ENCODE assay signal across 10 cellular contexts in the genomic region with DNA sequence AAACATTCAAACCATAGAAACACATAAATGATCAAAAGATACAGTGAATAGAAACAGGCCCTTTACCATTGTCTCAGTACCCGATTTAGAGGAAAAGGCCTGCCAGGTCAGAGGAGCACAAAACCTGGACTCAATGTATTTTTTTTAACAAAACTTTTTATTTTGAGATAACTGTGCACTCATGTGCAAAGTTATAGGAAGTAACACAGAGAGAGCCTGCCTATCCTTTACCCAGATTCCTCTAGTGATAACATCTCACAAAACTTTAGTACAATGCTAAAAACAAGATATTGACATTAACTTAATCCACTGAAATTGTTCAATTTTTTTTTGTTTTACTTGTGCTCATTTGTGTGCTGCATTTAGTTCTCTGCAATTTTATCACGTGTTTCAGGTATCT. TPM values are rescaled to one million over a fixed set of nuclear protein-coding genes. Genes with fewer than 3 reads are reported as not detected.
DNase-seq lines count a peak whose midpoint lies in the region; ATAC-seq lines count a peak whose summit lies in the region.
"Had no signal": no experiment of that assay in that cellular context is flagged by ENCODE, and none has a peak within 500 bp of the region (broad histone marks: within the 10 kb centered on the region; RNA-seq: fewer than 3 reads in every experiment).

No MANE protein-coding gene starts in this region.

- no peaks in the 10 kb centered on the region for H3K79me1 ChIP-seq in neuronal stem cell (ENCODE audit: low read depth, low read length)

- DNase-seq in activated CD4-positive, alpha-beta memory T cell treated with anti-CD3 and anti-CD28 coated beads for 36 hours: no peak
- DNase-seq in NK-92 treated with Interleukin-12 subunit alpha and Interleukin-12 subunit beta, amount 100 ng/mL, for 24 hours (lab: John Stamatoyannopoulos, UW): no peak
- DNase-seq in NCI-H226 (no peak), NCI-H1105 treated with DMSO at 0.1 percent for 48 hours (lab: John Stamatoyannopoulos, UW) (no peak), neuronal stem cell (ENCODE audit: low spot score) (no peak)
- DNase-seq: SHP77 had no signal

- no peak overlapping the region for H3K4me3 ChIP-seq in neuronal stem cell (ENCODE audit: low read length in 2 of 2)
- H3K4me3 ChIP-seq: skin epidermis had no signal

- intact Hi-C loops in activated CD4-positive, alpha-beta memory T cell treated with anti-CD3 and anti-CD28 coated beads for 36 hours (cut with micrococcal nuclease): no loop called here

- no peak overlapping the region for H3K27ac ChIP-seq in neuronal stem cell (replicated peaks; ENCODE audit: low read length)

- H3K36me3 ChIP-seq in neuronal stem cell (replicated peaks in 1 of 2; ENCODE audit: control insufficient read depth in 2 of 2, insufficient read depth in 2 of 2, low read length in 2 of 2): no peaks in the 10 kb centered on the region

- peak overlapping the region; percentile 29 for H3K27ac Mint-ChIP-seq in activated CD4-positive, alpha-beta memory T cell treated with anti-CD3 and anti-CD28 coated beads for 36 hours

- no peak overlapping the region for H2AFZ ChIP-seq in neuronal stem cell (ENCODE audit: low read length)

- no peaks in the 10 kb centered on the region for H3K27me3 ChIP-seq in neuronal stem cell (ENCODE audit: control insufficient read depth in 3 of 3, insufficient read depth in 3 of 3, low read depth in 1 of 3, low read length in 3 of 3)

- no peak overlapping the region for H4K91ac ChIP-seq in neuronal stem cell (ENCODE audit: low read depth, low read length, poor library complexity)

- no peak overlapping the region for H2BK5ac ChIP-seq in neuronal stem cell (ENCODE audit: low read length)

- no peaks in the 10 kb centered on the region for H3K27me3 Mint-ChIP-seq in activated CD4-positive, alpha-beta memory T cell treated with anti-CD3 and anti-CD28 coated beads for 36 hours

- no peaks in the 10 kb centered on the region for H3K4me1 ChIP-seq in neuronal stem cell (ENCODE audit: control insufficient read depth in 2 of 2, insufficient read depth in 1 of 2, low read depth in 1 of 2, low read length in 2 of 2)

- no peak overlapping the region for H2BK12ac ChIP-seq in neuronal stem cell (ENCODE audit: low read length)

- POLR2A ChIA-PET in activated CD4-positive, alpha-beta memory T cell treated with anti-CD3 and anti-CD28 coated beads for 36 hours (lab: Charles Lee): no interaction called here

- H4K8ac ChIP-seq in neuronal stem cell (ENCODE audit: low read depth, low read length): no peak overlapping the region

- no peaks in the 10 kb centered on the region for H3K36me3 Mint-ChIP-seq in activated CD4-positive, alpha-beta memory T cell treated with anti-CD3 and anti-CD28 coated beads for 36 hours

- H3K14ac ChIP-seq in neuronal stem cell (ENCODE audit: low read length): no peak overlapping the region

- H2BK120ac ChIP-seq in neuronal stem cell (ENCODE audit: low read depth, low read length): no peak overlapping the region

- no peak overlapping the region for H3K4me3 Mint-ChIP-seq in activated CD4-positive, alpha-beta memory T cell treated with anti-CD3 and anti-CD28 coated beads for 36 hours

- peaks cover 26% of the 10 kb centered on the region for H3K4me1 Mint-ChIP-seq in activated CD4-positive, alpha-beta memory T cell treated with anti-CD3 and anti-CD28 coated beads for 36 hours (ENCODE audit: low read depth)

- no CpG with 5 or more reads among the region's 2 CpGs for WGBS in neuronal stem cell (ENCODE audit: extremely low coverage in 2 of 2, insufficient read length in 2 of 2, insufficient replicate concordance in 1 of 2), 2 donors

- peaks cover 0 to 3% of the 10 kb centered on the region in 2 donors for H3K9me3 ChIP-seq in neuronal stem cell (replicated peaks in 1 of 2; ENCODE audit: control insufficient read depth in 2 of 2, insufficient read depth in 1 of 2, low read depth in 1 of 2, low read length in 2 of 2)

- no peak overlapping the region for H3K4ac ChIP-seq in neuronal stem cell (ENCODE audit: low read length)

- H3K18ac ChIP-seq in neuronal stem cell (ENCODE audit: low read length): no peak overlapping the region

- H3K23ac ChIP-seq in neuronal stem cell (ENCODE audit: low read depth, low read length, poor library complexity): no peak overlapping the region

- peak; percentile 11 for ATAC-seq in GM18508 (IDR thresholded peaks at IDR 0.05; ENCODE audit: insufficient read depth, unreplicated experiment)
- ATAC-seq in GM19467 (IDR thresholded peaks at IDR 0.05; ENCODE audit: unreplicated experiment): peak; percentile 35
- peak; percentile 19 for ATAC-seq in HG03039 (IDR thresholded peaks at IDR 0.05; ENCODE audit: unreplicated experiment)

- peaks cover 3% of the 10 kb centered on the region for H3K9me3 Mint-ChIP-seq in activated CD4-positive, alpha-beta memory T cell treated with anti-CD3 and anti-CD28 coated beads for 36 hours

- no peak overlapping the region for H2AK5ac ChIP-seq in neuronal stem cell (ENCODE audit: low read depth, low read length)

- CTCF ChIA-PET in activated CD4-positive, alpha-beta memory T cell treated with anti-CD3 and anti-CD28 coated beads for 36 hours (lab: Charles Lee): no interaction called here

- H3K4me2 ChIP-seq in neuronal stem cell (ENCODE audit: insufficient read depth, low read length, poor library complexity, severe bottlenecking): no peak overlapping the region

- no peak overlapping the region for H2BK15ac ChIP-seq in neuronal stem cell (ENCODE audit: low read length)

- no peak overlapping the region for H3K9ac ChIP-seq in neuronal stem cell (ENCODE audit: low read depth, low read length, poor library complexity)

RNA-seq across cellular contexts. Expression of gene SAMD3, which starts 36.8 kb away (rescaled TPM):
- 1 to 10 TPM; 3.7 to 3.8 TPM for total RNA-seq in activated CD4-positive, alpha-beta memory T cell treated with anti-CD3 and anti-CD28 coated beads for 36 hours
- 0.08 TPM for polyA plus RNA-seq in neuronal stem cell (2013, experiment 1 of 2)
- polyA plus RNA-seq in neuronal stem cell (2013, experiment 2 of 2): 0.04 TPM
